Comparison of ENCODE assay signal across 20 cellular contexts in genomic region chr4:153013202-153013988, GRCh38.
DNase-seq lines count a peak whose midpoint lies in the region; ATAC-seq, FAIRE-seq and TF ChIP-seq lines count a peak whose summit lies in the region.
"Had no signal": no experiment of that assay in that cellular context is flagged by ENCODE, and none has a peak within 500 bp of the region (broad histone marks: within the 10 kb centered on the region; RNA-seq: fewer than 3 reads in every experiment).

No MANE protein-coding gene starts in this region.

- DNase-seq in DND-41 = no peak
- DNase-seq in HFFc6 = peak; percentile 2
- DNase-seq in mucosa of descending colon = no peak
- DNase-seq in frontal cortex (ENCODE audit: low spot score in 2 of 2) = no peak
- no peak for DNase-seq in GM20000 (ENCODE audit: low spot score)
- DNase-seq in effector CD8-positive, alpha-beta T cell (lab: John Stamatoyannopoulos, UW) = no peak
- DNase-seq: COR-L47, DMS79, GDM1, NCI-H1048, NCI-H146, NCI-H510A, SHP77 had no signal

- no peak for TF ChIP-seq CTCF in DND-41 (IDR thresholded peaks at IDR 0.05; ENCODE audit: borderline replicate concordance, extremely low read depth, low read length, poor library complexity, severe bottlenecking)
- TF ChIP-seq CTCF in HFFc6 (IDR thresholded peaks at IDR 0.05) = no peak
- no peak for TF ChIP-seq CTCF in VCaP (conservative IDR thresholded peaks at IDR 0.05)
- TF ChIP-seq CTCF in mucosa of descending colon (IDR thresholded peaks at IDR 0.05) = no peak
- TF ChIP-seq CTCF in GM20000 (IDR thresholded peaks at IDR 0.05; ENCODE audit: extremely low read depth, missing control alignments) = no peak

- no peaks in the 10 kb centered on the region for H3K9me3 Mint-ChIP-seq in HFFc6

- no peak overlapping the region for H3K4me3 Mint-ChIP-seq in HFFc6

- H3K4me2 ChIP-seq in DND-41 (ENCODE audit: insufficient read depth, low read length) = no peak overlapping the region

- H3K4me1 ChIP-seq in DND-41 (ENCODE audit: insufficient read depth, low read length) (no peaks in the 10 kb centered on the region), mucosa of descending colon (ENCODE audit: low read depth) (no peaks in the 10 kb centered on the region)
- H3K4me1 ChIP-seq: HAP-1 had no signal

- no peak overlapping the region for H2AFZ ChIP-seq in DND-41 (ENCODE audit: low read depth, low read length)

- H3K36me3 ChIP-seq in DND-41 (ENCODE audit: insufficient read depth, low read length) (no peaks in the 10 kb centered on the region), mucosa of descending colon (ENCODE audit: low read depth) (no peaks in the 10 kb centered on the region)
- H3K36me3 ChIP-seq: HAP-1 had no signal

- H3K27ac Mint-ChIP-seq in HFFc6 = no peak overlapping the region

- H3K4me1 Mint-ChIP-seq in HFFc6 (ENCODE audit: low read depth) = peaks cover 12% of the 10 kb centered on the region

- H3K4me3 ChIP-seq in DND-41 (ENCODE audit: low read depth in 1 of 2, low read length in 2 of 2) (no peak overlapping the region), mucosa of descending colon (no peak overlapping the region)
- H3K4me3 ChIP-seq: HAP-1, K562 had no signal

- H3K27ac ChIP-seq in DND-41 (ENCODE audit: low read length) (no peak overlapping the region), VCaP (peak overlapping the region; percentile 14; the same call in 1 of the 2 replicates)

- intact Hi-C loops in mucosa of descending colon (cut with DNase I, micrococcal nuclease) = no loop called here

- H3K9me3 ChIP-seq in DND-41 (ENCODE audit: insufficient read depth, low read length, severe bottlenecking) (no peaks in the 10 kb centered on the region), mucosa of descending colon (no peaks in the 10 kb centered on the region)
- H3K9me3 ChIP-seq: HAP-1 had no signal

- peaks cover 20% of the 10 kb centered on the region for H3K27me3 Mint-ChIP-seq in HFFc6 (ENCODE audit: insufficient read depth)

- ATAC-seq in DND-41 (ENCODE audit: insufficient read depth, low read depth) (peak; percentile 31; the same call in 2 of the 3 replicates), mucosa of descending colon (peak; percentile 19), HG02970 (IDR thresholded peaks at IDR 0.05; ENCODE audit: low FRiP score, unreplicated experiment) (no peak)
- ATAC-seq: K562, SK-N-SH treated with all-trans-retinoic acid at 6 μM for 48 hours had no signal

- FAIRE-seq in frontal cortex (lab: Jason Lieb, UNC) = no peak
- FAIRE-seq: GM12892, K562, RCC 7860 had no signal

- H3K79me2 ChIP-seq in DND-41 (ENCODE audit: insufficient read depth, low read length) = no peaks in the 10 kb centered on the region

- no peak overlapping the region for H3K9ac ChIP-seq in DND-41 (ENCODE audit: low read depth, low read length)

- H4K20me1 ChIP-seq in DND-41 (ENCODE audit: insufficient read depth, low read length) = no peaks in the 10 kb centered on the region

- no peaks in the 10 kb centered on the region for H3K36me3 Mint-ChIP-seq in HFFc6 (ENCODE audit: low read depth)

- H3K27me3 ChIP-seq in DND-41 (ENCODE audit: insufficient read depth, low read length, poor library complexity) = no peaks in the 10 kb centered on the region
